ENCODE assay signal across 23 cellular contexts in the genomic region with DNA sequence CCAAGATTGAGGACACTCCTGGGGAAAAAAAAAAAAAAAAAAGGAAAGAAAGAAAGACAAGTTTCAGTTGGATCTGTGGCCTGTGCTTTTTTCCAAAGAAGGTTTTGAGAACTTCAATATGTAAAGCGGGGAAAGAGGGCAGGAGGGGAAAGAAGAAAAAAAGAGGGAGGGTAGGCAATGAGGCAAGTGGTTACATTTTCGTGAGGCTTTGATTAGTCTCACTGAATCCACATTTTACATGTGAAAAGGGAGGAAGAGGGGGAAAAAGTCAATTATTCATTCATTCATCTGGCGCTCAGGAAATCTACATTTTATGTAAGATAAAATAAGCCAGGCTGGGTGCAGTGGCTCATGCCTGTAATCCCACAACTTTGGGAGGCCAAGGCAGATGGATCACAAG.
"Had no signal": no experiment of that assay in that cellular context is flagged by ENCODE, and none has a peak within 500 bp of the region (broad histone marks: within the 10 kb centered on the region; RNA-seq: fewer than 3 reads in every experiment).

No MANE protein-coding gene starts in this region.

- H3K4me1 Mint-ChIP-seq: naive B cell; nephron progenitor cell; stimulated activated naive B cell treated with anti-CD40 and anti-IgM and Interleukin-4, amounts not matched to agents 10 μg/mL and 1 μg/mL and 100 μg/mL, for 72 hours; stimulated activated naive CD8-positive, alpha-beta T cell treated with anti-CD3 and anti-CD28 coated beads, Interleukin-15, amount 100 ng/mL, for 72 hours had no signal

- H3K27ac ChIP-seq: dorsolateral prefrontal cortex, neutrophil, psoas muscle, skin epidermis, thoracic aorta, transverse colon had no signal

- H3K4me3 Mint-ChIP-seq: naive B cell; nephron progenitor cell; stimulated activated naive B cell treated with anti-CD40 and anti-IgM and Interleukin-4, amounts not matched to agents 10 μg/mL and 1 μg/mL and 100 μg/mL, for 72 hours; stimulated activated naive CD8-positive, alpha-beta T cell treated with anti-CD3 and anti-CD28 coated beads, Interleukin-15, amount 100 ng/mL, for 72 hours had no signal

- H3K27ac Mint-ChIP-seq: naive B cell; nephron progenitor cell; stimulated activated naive B cell treated with anti-CD40 and anti-IgM and Interleukin-4, amounts not matched to agents 10 μg/mL and 1 μg/mL and 100 μg/mL, for 72 hours; stimulated activated naive CD8-positive, alpha-beta T cell treated with anti-CD3 and anti-CD28 coated beads, Interleukin-15, amount 100 ng/mL, for 72 hours had no signal

- H3K9me3 ChIP-seq: neutrophil, psoas muscle, thoracic aorta, transverse colon had no signal

- H3K27me3 ChIP-seq: dorsolateral prefrontal cortex, heart right ventricle, neutrophil, transverse colon had no signal

- H3K36me3 ChIP-seq: heart right ventricle, neutrophil, thoracic aorta, transverse colon had no signal

- H3K4me3 ChIP-seq: dorsolateral prefrontal cortex, heart right ventricle, lung, psoas muscle, skin epidermis, thoracic aorta, transverse colon had no signal

- H3K27me3 Mint-ChIP-seq: naive B cell; stimulated activated naive B cell treated with anti-CD40 and anti-IgM and Interleukin-4, amounts not matched to agents 10 μg/mL and 1 μg/mL and 100 μg/mL, for 72 hours; stimulated activated naive CD8-positive, alpha-beta T cell treated with anti-CD3 and anti-CD28 coated beads, Interleukin-15, amount 100 ng/mL, for 72 hours had no signal

- ATAC-seq: esophagus mucosa; left colon; left ventricle myocardium superior; psoas muscle; sciatic nerve; stimulated activated naive B cell treated with anti-CD40 and anti-IgM and Interleukin-4, amounts not matched to agents 10 μg/mL and 1 μg/mL and 100 μg/mL, for 72 hours; stimulated activated naive CD8-positive, alpha-beta T cell treated with anti-CD3 and anti-CD28 coated beads, Interleukin-15, amount 100 ng/mL, for 72 hours had no signal

- H3K36me3 Mint-ChIP-seq: naive B cell; stimulated activated naive B cell treated with anti-CD40 and anti-IgM and Interleukin-4, amounts not matched to agents 10 μg/mL and 1 μg/mL and 100 μg/mL, for 72 hours had no signal

- DNase-seq: cortex of kidney; dorsolateral prefrontal cortex; effector CD8-positive, alpha-beta T cell; heart right ventricle; hypothalamus; left colon; left ventricle myocardium superior; mesendoderm; naive B cell; nephron progenitor cell; psoas muscle; stimulated activated CD4-positive, alpha-beta T cell treated with anti-CD3 and anti-CD28 coated beads, Interleukin-2, amount 100 ng/mL, for 24 hours; stimulated activated CD4-positive, alpha-beta T cell treated with anti-CD3 and anti-CD28 coated beads, Interleukin-4, amount 100 ng/mL, for 4 hours; stimulated activated naive B cell treated with anti-CD40 and anti-IgM and Interleukin-4, amounts not matched to agents 10 μg/mL and 1 μg/mL and 100 μg/mL, for 72 hours; stimulated activated naive CD8-positive, alpha-beta T cell treated with anti-CD3 and anti-CD28 coated beads, Interleukin-15, amount 100 ng/mL, for 72 hours; substantia nigra; transverse colon had no signal

- H3K4me1 ChIP-seq: heart right ventricle, psoas muscle, transverse colon had no signal
